In genomic region chr1:5455056-5455455, GRCh38 we compare ENCODE assay signal across 27 cellular contexts.
DNase-seq lines count a peak whose midpoint lies in the region; ATAC-seq and TF ChIP-seq lines count a peak whose summit lies in the region.
"Had no signal": no experiment of that assay in that cellular context is flagged by ENCODE, and none has a peak within 500 bp of the region (broad histone marks: within the 10 kb centered on the region; RNA-seq: fewer than 3 reads in every experiment).

No MANE protein-coding gene starts in this region.

- no peaks in the 10 kb centered on the region for H3K79me1 ChIP-seq in H9 (ENCODE audit: insufficient read depth, low read depth, low read length, poor library complexity, severe bottlenecking)
- H3K79me1 ChIP-seq in neuronal stem cell (ENCODE audit: low read depth, low read length): no peaks in the 10 kb centered on the region

- H3K23ac ChIP-seq in H9 (ENCODE audit: insufficient read length, low read depth, low read length) (no peak overlapping the region), neuronal stem cell (ENCODE audit: low read depth, low read length, poor library complexity) (peak overlapping the region; percentile 5)

- no peak overlapping the region for H2BK20ac ChIP-seq in H9 (ENCODE audit: low read depth, low read length, poor library complexity, severe bottlenecking)

- H2BK12ac ChIP-seq in H9 (ENCODE audit: insufficient read length, low read depth, low read length) (no peak overlapping the region), neuronal stem cell (ENCODE audit: low read length) (no peak overlapping the region)

- no peaks in the 10 kb centered on the region for H4K20me1 ChIP-seq in H9 (ENCODE audit: control insufficient read depth, insufficient read depth, insufficient read length)
- H4K20me1 ChIP-seq: BLaER1 treated with 17β-estradiol and CSF1 and Interleukin-3, amounts not matched to agents 10 nM and 100 nM had no signal

- no peak overlapping the region for H3K18ac ChIP-seq in H9 (ENCODE audit: insufficient read length, low read depth, low read length)
- H3K18ac ChIP-seq in neuronal stem cell (ENCODE audit: low read length): peak overlapping the region; percentile 82

- no peaks in the 10 kb centered on the region for H3K79me2 ChIP-seq in H9 (ENCODE audit: insufficient read depth, low read length)

- no peak overlapping the region for H3T11ph ChIP-seq in H9 (ENCODE audit: low read length)

- H3K4me1 ChIP-seq in H9 (ENCODE audit: insufficient read depth, low read length): peaks cover 4% of the 10 kb centered on the region; the same call in 1 of the 2 replicates
- peaks cover 0 to 7% of the 10 kb centered on the region in 2 donors for H3K4me1 ChIP-seq in neuronal stem cell (ENCODE audit: control insufficient read depth in 2 of 2, insufficient read depth in 1 of 2, low read depth in 1 of 2, low read length in 2 of 2)
- H3K4me1 ChIP-seq: A549, SJCRH30 had no signal

- H2BK15ac ChIP-seq in H9 (ENCODE audit: low read depth, low read length): no peak overlapping the region
- H2BK15ac ChIP-seq in neuronal stem cell (ENCODE audit: low read length): no peak overlapping the region

- H2BK120ac ChIP-seq in H9 (ENCODE audit: low read depth, low read length, poor library complexity, severe bottlenecking): no peak overlapping the region
- H2BK120ac ChIP-seq in neuronal stem cell (ENCODE audit: low read depth, low read length): no peak overlapping the region

- no peak overlapping the region for H3K4me3 ChIP-seq in neuronal stem cell (ENCODE audit: low read length in 2 of 2)
- H3K4me3 ChIP-seq: A549; BLaER1 treated with 17β-estradiol and CSF1 and Interleukin-3, amounts not matched to agents 10 nM and 100 nM; K562; SJCRH30 had no signal

- peaks cover 29 to 30% of the 10 kb centered on the region in 2 experiments for H3K4me1 Mint-ChIP-seq in H9
- H3K4me1 Mint-ChIP-seq in naive thymus-derived CD8-positive, alpha-beta T cell: peaks cover 0 to 9% (median 7%) of the 10 kb centered on the region in 4 donors

- no peak overlapping the region for H3K27ac Mint-ChIP-seq in H9
- H3K27ac Mint-ChIP-seq in naive thymus-derived CD8-positive, alpha-beta T cell: peak overlapping the region in 1 of 10 donors; percentile 11
- H3K27ac Mint-ChIP-seq: CD4-positive, alpha-beta T cell; HFFc6 had no signal

- H3K9me3 ChIP-seq in H9 (ENCODE audit: control insufficient read depth, low read depth, low read length) (no peaks in the 10 kb centered on the region), neuronal stem cell (replicated peaks in 1 of 2; ENCODE audit: control insufficient read depth in 2 of 2, insufficient read depth in 1 of 2, low read depth in 1 of 2, low read length in 2 of 2) (no peaks in the 10 kb centered on the region)
- H3K9me3 ChIP-seq: A549; BLaER1 treated with 17β-estradiol and CSF1 and Interleukin-3, amounts not matched to agents 10 nM and 100 nM; SJCRH30 had no signal

- H3K36me3 ChIP-seq in neuronal stem cell (replicated peaks in 1 of 2; ENCODE audit: control insufficient read depth in 2 of 2, insufficient read depth in 2 of 2, low read length in 2 of 2): no peaks in the 10 kb centered on the region
- H3K36me3 ChIP-seq: BLaER1 treated with 17β-estradiol and CSF1 and Interleukin-3, amounts not matched to agents 10 nM and 100 nM; SJCRH30 had no signal

- no CpG with 5 or more reads among the region's 9 CpGs for WGBS in H9 (ENCODE audit: extremely low coverage, insufficient read length, low lambda C conversion rate)
- WGBS in neuronal stem cell (ENCODE audit: extremely low coverage in 2 of 2, insufficient read length in 2 of 2, insufficient replicate concordance in 1 of 2), 2 donors: no CpG with 5 or more reads among the region's 9 CpGs

- H4K91ac ChIP-seq in H9 (ENCODE audit: insufficient read length, low read depth, low read length) (no peak overlapping the region), neuronal stem cell (ENCODE audit: low read depth, low read length, poor library complexity) (no peak overlapping the region)

- H3K4me3 Mint-ChIP-seq in H9: no peak overlapping the region
- H3K4me3 Mint-ChIP-seq in naive thymus-derived CD8-positive, alpha-beta T cell: no peak overlapping the region
- H3K4me3 Mint-ChIP-seq: CD4-positive, alpha-beta T cell; HFFc6 had no signal

- H3K9ac ChIP-seq in H9 (ENCODE audit: extremely low read depth, insufficient read length, low read length) (no peak overlapping the region), neuronal stem cell (ENCODE audit: low read depth, low read length, poor library complexity) (no peak overlapping the region)
- H3K9ac ChIP-seq: BLaER1 treated with 17β-estradiol and CSF1 and Interleukin-3, amounts not matched to agents 10 nM and 100 nM had no signal

- H3K27me3 Mint-ChIP-seq in H9 (ENCODE audit: low read depth): peaks cover 16% of the 10 kb centered on the region
- H3K27me3 Mint-ChIP-seq in naive thymus-derived CD8-positive, alpha-beta T cell: peaks cover 0 to 14% (median 2%) of the 10 kb centered on the region in 5 donors

- H3K9me3 Mint-ChIP-seq in H9: no peaks in the 10 kb centered on the region
- peaks cover 0 to 2% (median 0%) of the 10 kb centered on the region in 9 donors for H3K9me3 Mint-ChIP-seq in naive thymus-derived CD8-positive, alpha-beta T cell
- H3K9me3 Mint-ChIP-seq: CD4-positive, alpha-beta T cell had no signal

- no peak overlapping the region for H2AFZ ChIP-seq in H9 (ENCODE audit: low read length)
- no peak overlapping the region for H2AFZ ChIP-seq in neuronal stem cell (ENCODE audit: low read length)

- H3K4ac ChIP-seq in H9 (ENCODE audit: low read depth, low read length) (no peak overlapping the region), neuronal stem cell (ENCODE audit: low read length) (no peak overlapping the region)

- POLR2A ChIA-PET in naive thymus-derived CD8-positive, alpha-beta T cell (lab: Charles Lee): no interaction called here

- no peak overlapping the region for H4K8ac ChIP-seq in H9 (replicated peaks; ENCODE audit: insufficient read length, low read depth, low read length)
- H4K8ac ChIP-seq in neuronal stem cell (ENCODE audit: low read depth, low read length): no peak overlapping the region

- no peaks in the 10 kb centered on the region for H3K23me2 ChIP-seq in H9 (ENCODE audit: insufficient read length, low read depth, low read length, poor library complexity, severe bottlenecking)

- H2BK5ac ChIP-seq in H9 (ENCODE audit: insufficient read length, low read length) (no peak overlapping the region), neuronal stem cell (ENCODE audit: low read length) (no peak overlapping the region)

- H2AK5ac ChIP-seq in H9 (ENCODE audit: insufficient read length, low read length) (no peak overlapping the region), neuronal stem cell (ENCODE audit: low read depth, low read length) (no peak overlapping the region)

- DNase-seq in H9 (peak; percentile 44), RKO (ENCODE audit: low spot score) (peak; percentile 1), iPS-NIHi11 (ENCODE audit: low spot score) (peak; percentile 33), neuronal stem cell (ENCODE audit: low spot score) (peak; percentile 8), COR-L47 (lab: John Stamatoyannopoulos, UW) (no peak), OCI-M1 (lab: John Stamatoyannopoulos, UW) (no peak), NCI-H2107 treated with DMSO at 0.1 percent for 48 hours (lab: John Stamatoyannopoulos, UW; ENCODE audit: unreplicated experiment) (no peak)
- no peak for DNase-seq in naive thymus-derived CD8-positive, alpha-beta T cell
- DNase-seq: AML-193; CD4-positive, alpha-beta T cell; DMS53; EL; GF-D8; HFFc6; Kasumi-1; MM.1S; NCI-H1694 treated with DMSO at 0.1 percent for 48 hours; NCI-H2081; NCI-H2171; NCI-H226; NCI-H510A; NCI-H69; SJCRH30 had no signal

- no peaks in the 10 kb centered on the region for H3K27me3 ChIP-seq in H9 (ENCODE audit: insufficient read depth, low read length)
- peaks cover 0 to 13% (median 0%) of the 10 kb centered on the region in 3 experiments for H3K27me3 ChIP-seq in neuronal stem cell (ENCODE audit: control insufficient read depth in 3 of 3, insufficient read depth in 3 of 3, low read depth in 1 of 3, low read length in 3 of 3)
- H3K27me3 ChIP-seq: BLaER1 treated with 17β-estradiol and CSF1 and Interleukin-3, amounts not matched to agents 10 nM and 100 nM had no signal

- no peak overlapping the region for H4K5ac ChIP-seq in H9 (ENCODE audit: insufficient read length, low read depth, low read length)

- no peak for TF ChIP-seq CTCF in H9 (conservative IDR thresholded peaks at IDR 0.05)

- no peak overlapping the region; the same call in 1 of the 2 replicates for H3K14ac ChIP-seq in H9 (ENCODE audit: insufficient read depth, low read length)
- H3K14ac ChIP-seq in neuronal stem cell (ENCODE audit: low read length): no peak overlapping the region

- H3K4me2 ChIP-seq in H9 (ENCODE audit: insufficient read depth, insufficient read length, low read length): no peak overlapping the region
- no peak overlapping the region for H3K4me2 ChIP-seq in neuronal stem cell (ENCODE audit: insufficient read depth, low read length, poor library complexity, severe bottlenecking)
- H3K4me2 ChIP-seq: A549 had no signal

- no peak overlapping the region for H3K56ac ChIP-seq in H9 (ENCODE audit: insufficient read length, low read depth, low read length)

- ATAC-seq in naive thymus-derived CD8-positive, alpha-beta T cell: no peak
- ATAC-seq: A549, K562, SK-N-SH treated with all-trans-retinoic acid at 6 μM for 48 hours had no signal

- H3K27ac ChIP-seq in H9 (ENCODE audit: insufficient read length, low read depth, low read length) (no peak overlapping the region), neuronal stem cell (replicated peaks; ENCODE audit: low read length) (no peak overlapping the region)
- H3K27ac ChIP-seq: A549; BLaER1 treated with 17β-estradiol and CSF1 and Interleukin-3, amounts not matched to agents 10 nM and 100 nM; SJCRH30 had no signal

- no peaks in the 10 kb centered on the region for H3K36me3 Mint-ChIP-seq in H9 (ENCODE audit: insufficient read depth in 1 of 3, low read depth in 3 of 3)
- H3K36me3 Mint-ChIP-seq in naive thymus-derived CD8-positive, alpha-beta T cell: no peaks in the 10 kb centered on the region

Comparison
In these comparisons a context has a peak if more than half of its experiments do, and no peak if none do; other contexts are left out.
1. DNase-seq: peak in H9 (single experiment), RKO (single experiment), iPS-NIHi11 (single experiment) and neuronal stem cell (single experiment); none in COR-L47 (single experiment), naive thymus-derived CD8-positive, alpha-beta T cell (0 of 10), OCI-M1 (single experiment) and NCI-H2107 treated with DMSO at 0.1 percent for 48 hours (single experiment).